ENCODE assay signal across 23 cellular contexts in the genomic region with DNA sequence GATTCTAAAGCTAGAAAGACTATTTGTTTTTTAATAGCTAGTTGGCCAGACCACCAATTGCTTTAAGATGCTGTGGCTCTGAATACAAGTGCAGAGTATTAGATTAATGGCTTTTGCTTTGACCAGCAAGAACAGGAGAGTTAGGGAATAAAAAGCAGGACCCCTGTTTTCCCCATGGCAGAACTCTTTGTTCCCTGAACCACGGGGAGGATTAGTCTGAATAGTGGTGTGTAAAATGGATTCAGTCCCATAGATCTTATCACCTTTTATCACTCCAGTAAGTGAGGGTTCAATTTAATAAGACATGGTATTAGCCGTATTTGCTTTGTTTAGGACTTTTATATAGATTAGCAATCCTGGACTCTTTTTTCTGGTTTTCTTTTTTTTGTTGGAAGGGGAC.
"Had no signal": no experiment of that assay in that cellular context is flagged by ENCODE, and none has a peak within 500 bp of the region (broad histone marks: within the 10 kb centered on the region; RNA-seq: fewer than 3 reads in every experiment).

No MANE protein-coding gene starts in this region.

- H3K4me2 ChIP-seq: hepatocyte had no signal

- ATAC-seq: foreskin keratinocyte, left lobe of liver had no signal

- H3K4me3 ChIP-seq: adrenal gland, ascending aorta, hepatocyte, lung, sigmoid colon, thoracic aorta, vagina had no signal

- H3K9me3 ChIP-seq: adrenal gland, ascending aorta, sigmoid colon, thoracic aorta, vagina had no signal

- H3K27me3 ChIP-seq: adrenal gland, ascending aorta, brain microvascular endothelial cell, foreskin keratinocyte, hepatocyte, sigmoid colon, vagina had no signal

- DNase-seq: activated B cell treated with CpG ODN at 0.5 μM for 24 hours; activated CD4-positive, alpha-beta T cell treated with anti-CD3 and anti-CD28 coated beads for 4 hours; activated CD4-positive, alpha-beta T cell treated with anti-CD3 and anti-CD28 coated beads, Interleukin-2, amount 50 U/mL, for 48 hours; activated gamma-delta T cell treated with Interleukin-2 at 50 U/mL for 16 hours; adrenal gland; brain microvascular endothelial cell; central memory CD4-positive, alpha-beta T cell; dermis blood vessel endothelial cell; effector CD8-positive, alpha-beta T cell; foreskin keratinocyte; immature natural killer cell; naive B cell; sigmoid colon; stimulated activated CD4-positive, alpha-beta T cell treated with anti-CD3 and anti-CD28 coated beads, Interleukin-4, amount 100 ng/mL, for 1 hour; stimulated activated naive CD4-positive, alpha-beta T cell had no signal

- H3K36me3 ChIP-seq: adrenal gland, ascending aorta, brain microvascular endothelial cell, sigmoid colon, thoracic aorta, vagina had no signal

- H3K27ac ChIP-seq: adrenal gland, ascending aorta, brain microvascular endothelial cell, foreskin keratinocyte, hepatocyte, sigmoid colon, thoracic aorta, vagina had no signal

- H3K4me1 ChIP-seq: adrenal gland, ascending aorta, foreskin keratinocyte, sigmoid colon, vagina had no signal

- H3K79me2 ChIP-seq: hepatocyte had no signal

- H3K27ac Mint-ChIP-seq: activated B cell treated with CpG ODN at 0.5 μM for 24 hours; activated naive CD4-positive, alpha-beta T cell treated with anti-CD3 and anti-CD28 coated beads, Interleukin-2, amount 50 U/mL, for 24 hours; immature natural killer cell; naive B cell; type B pancreatic cell had no signal

- H3K4me3 Mint-ChIP-seq: activated B cell treated with CpG ODN at 0.5 μM for 24 hours; activated naive CD4-positive, alpha-beta T cell treated with anti-CD3 and anti-CD28 coated beads, Interleukin-2, amount 50 U/mL, for 24 hours; immature natural killer cell; naive B cell; type B pancreatic cell had no signal

- H3K9me3 Mint-ChIP-seq: activated naive CD4-positive, alpha-beta T cell treated with anti-CD3 and anti-CD28 coated beads, Interleukin-2, amount 50 U/mL, for 24 hours; immature natural killer cell; type B pancreatic cell had no signal

- H3K27me3 Mint-ChIP-seq: activated B cell treated with CpG ODN at 0.5 μM for 24 hours; activated naive CD4-positive, alpha-beta T cell treated with anti-CD3 and anti-CD28 coated beads, Interleukin-2, amount 50 U/mL, for 24 hours; naive B cell; type B pancreatic cell had no signal

- H3K4me1 Mint-ChIP-seq: activated B cell treated with CpG ODN at 0.5 μM for 24 hours, naive B cell had no signal

- H2AFZ ChIP-seq: hepatocyte had no signal

- H3K36me3 Mint-ChIP-seq: immature natural killer cell, naive B cell, type B pancreatic cell had no signal
